8 cellular contexts compared by ENCODE assay signal in the genomic region with DNA sequence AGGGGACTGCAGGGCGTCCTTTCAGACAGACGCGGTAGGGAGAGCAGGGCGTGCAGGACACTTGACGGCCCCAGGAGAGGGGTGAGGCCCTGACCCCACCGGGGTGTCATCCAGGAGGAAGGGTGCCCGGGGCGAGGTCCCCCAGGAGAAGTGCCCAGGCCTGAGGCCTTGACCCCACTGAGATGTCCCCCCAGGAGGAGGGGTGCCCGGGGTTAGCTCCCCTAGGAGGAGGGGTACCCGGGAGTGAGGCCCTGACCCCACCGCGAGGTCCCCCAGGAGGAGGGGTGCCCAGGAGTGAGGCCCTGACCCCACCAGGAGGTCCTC. TPM values are rescaled to one million over a fixed set of nuclear protein-coding genes. Genes with fewer than 3 reads are reported as not detected.
A peak's percentile ranks its signal among the peaks of the same experiment; 100 is the strongest.
DNase-seq lines count a peak whose midpoint lies in the region; ATAC-seq and TF ChIP-seq lines count a peak whose summit lies in the region.

No MANE protein-coding gene starts in this region.

- H3K27me3 ChIP-seq in iPS DF 6.9 (ENCODE audit: control insufficient read depth, insufficient read depth, low read length): no peaks in the 10 kb centered on the region

- peaks cover 54% of the 10 kb centered on the region for H3K4me1 Mint-ChIP-seq in activated CD4-positive, alpha-beta memory T cell treated with anti-CD3 and anti-CD28 coated beads, Interleukin-2, amount 10 ng/mL, durations not matched to agents 7 days and 5 days
- peaks cover 39% of the 10 kb centered on the region for H3K4me1 Mint-ChIP-seq in stimulated activated effector memory CD8-positive, alpha-beta T cell treated with anti-CD3 and anti-CD28 coated beads, Interleukin-12 subunit alpha, Interleukin-12 subunit beta, amount 100 ng/mL, for 72 hours

- H3K27me3 Mint-ChIP-seq in activated CD4-positive, alpha-beta memory T cell treated with anti-CD3 and anti-CD28 coated beads, Interleukin-2, amount 10 ng/mL, durations not matched to agents 7 days and 5 days: no peaks in the 10 kb centered on the region

- WGBS in iPS DF 6.9 (ENCODE audit: insufficient coverage, insufficient read length): no CpG with 5 or more reads among the region's 12 CpGs

- no peaks in the 10 kb centered on the region for H3K9me3 Mint-ChIP-seq in activated CD4-positive, alpha-beta memory T cell treated with anti-CD3 and anti-CD28 coated beads, Interleukin-2, amount 10 ng/mL, durations not matched to agents 7 days and 5 days
- no peaks in the 10 kb centered on the region for H3K9me3 Mint-ChIP-seq in stimulated activated effector memory CD8-positive, alpha-beta T cell treated with anti-CD3 and anti-CD28 coated beads, Interleukin-12 subunit alpha, Interleukin-12 subunit beta, amount 100 ng/mL, for 72 hours

- H3K36me3 ChIP-seq in iPS DF 6.9 (ENCODE audit: control insufficient read depth, insufficient read depth, low read length): no peaks in the 10 kb centered on the region

- H3K27ac Mint-ChIP-seq in activated CD4-positive, alpha-beta memory T cell treated with anti-CD3 and anti-CD28 coated beads, Interleukin-2, amount 10 ng/mL, durations not matched to agents 7 days and 5 days: peak overlapping the region; percentile 87
- peak overlapping the region; percentile 74 for H3K27ac Mint-ChIP-seq in stimulated activated effector memory CD8-positive, alpha-beta T cell treated with anti-CD3 and anti-CD28 coated beads, Interleukin-12 subunit alpha, Interleukin-12 subunit beta, amount 100 ng/mL, for 72 hours

- H3K27ac ChIP-seq in iPS DF 6.9 (ENCODE audit: low read length): no peak overlapping the region

- H3K4me3 ChIP-seq in HFF-Myc (replicated peaks; ENCODE audit: low read depth, low read length) (peak overlapping the region; percentile 28), iPS DF 6.9 (ENCODE audit: low read length) (peak overlapping the region; percentile 33; the same call in 1 of the 2 replicates)

- H3K4me3 Mint-ChIP-seq in activated CD4-positive, alpha-beta memory T cell treated with anti-CD3 and anti-CD28 coated beads, Interleukin-2, amount 10 ng/mL, durations not matched to agents 7 days and 5 days: peak overlapping the region; percentile 71
- H3K4me3 Mint-ChIP-seq in stimulated activated effector memory CD8-positive, alpha-beta T cell treated with anti-CD3 and anti-CD28 coated beads, Interleukin-12 subunit alpha, Interleukin-12 subunit beta, amount 100 ng/mL, for 72 hours: peak overlapping the region; percentile 93

- DNase-seq in HFF-Myc (ENCODE audit: extremely low read depth, low read depth) (no peak), iPS DF 6.9 (ENCODE audit: low read depth, low spot score) (no peak), hypothalamus (lab: John Stamatoyannopoulos, UW) (no peak), amniotic stem cell (lab: John Stamatoyannopoulos, UW) (no peak)
- peak; percentile 20 for DNase-seq in activated CD4-positive, alpha-beta memory T cell treated with anti-CD3 and anti-CD28 coated beads, Interleukin-2, amount 10 ng/mL, durations not matched to agents 7 days and 5 days
- no peak for DNase-seq in stimulated activated effector memory CD8-positive, alpha-beta T cell treated with anti-CD3 and anti-CD28 coated beads, Interleukin-12 subunit alpha, Interleukin-12 subunit beta, amount 100 ng/mL, for 72 hours (ENCODE audit: low spot score in 2 of 2)

- no peaks in the 10 kb centered on the region for H3K9me3 ChIP-seq in iPS DF 6.9 (ENCODE audit: control insufficient read depth, insufficient read depth, low read length)

- POLR2A ChIA-PET in activated CD4-positive, alpha-beta memory T cell treated with anti-CD3 and anti-CD28 coated beads, Interleukin-2, amount 10 ng/mL, durations not matched to agents 7 days and 5 days (lab: Charles Lee): interaction anchor here (1.6 kb wide), 1 partner anchor 148 kb away, joined by 7 read pairs; no protein-coding TSS in a partner anchor

- no peak for ATAC-seq in stimulated activated effector memory CD8-positive, alpha-beta T cell treated with anti-CD3 and anti-CD28 coated beads, Interleukin-12 subunit alpha, Interleukin-12 subunit beta, amount 100 ng/mL, for 72 hours
- no peak for ATAC-seq in GM19397 (IDR thresholded peaks at IDR 0.05; ENCODE audit: unreplicated experiment)
- ATAC-seq in GM18873 (IDR thresholded peaks at IDR 0.05; ENCODE audit: low FRiP score, unreplicated experiment): no peak

- H3K36me3 Mint-ChIP-seq in activated CD4-positive, alpha-beta memory T cell treated with anti-CD3 and anti-CD28 coated beads, Interleukin-2, amount 10 ng/mL, durations not matched to agents 7 days and 5 days (ENCODE audit: low read depth): peaks cover 8% of the 10 kb centered on the region
- H3K36me3 Mint-ChIP-seq in stimulated activated effector memory CD8-positive, alpha-beta T cell treated with anti-CD3 and anti-CD28 coated beads, Interleukin-12 subunit alpha, Interleukin-12 subunit beta, amount 100 ng/mL, for 72 hours: peaks cover 6% of the 10 kb centered on the region

- CTCF ChIA-PET in activated CD4-positive, alpha-beta memory T cell treated with anti-CD3 and anti-CD28 coated beads, Interleukin-2, amount 10 ng/mL, durations not matched to agents 7 days and 5 days (lab: Charles Lee): no interaction called here

- TF ChIP-seq CTCF in HFF-Myc (IDR thresholded peaks at IDR 0.05; ENCODE audit: low read depth, low read length, missing control alignments): no peak

- peaks cover 5% of the 10 kb centered on the region for H3K4me1 ChIP-seq in iPS DF 6.9 (ENCODE audit: control insufficient read depth, insufficient read depth, low read length)

RNA-seq across cellular contexts. Expression of gene METRNL, which starts 27.2 kb away (rescaled TPM):
- total RNA-seq in activated CD4-positive, alpha-beta memory T cell treated with anti-CD3 and anti-CD28 coated beads, Interleukin-2, amount 10 ng/mL, durations not matched to agents 7 days and 5 days: 10 to 100 TPM; 27.3 to 28.1 TPM
